ENCODE assay signal across 9 cellular contexts in genomic region chr10:70430489-70431445, GRCh38. TPM values are rescaled to one million over a fixed set of nuclear protein-coding genes. Genes with fewer than 3 reads are reported as not detected.
DNase-seq lines count a peak whose midpoint lies in the region; ATAC-seq, FAIRE-seq and TF ChIP-seq lines count a peak whose summit lies in the region.
"Had no signal": no experiment of that assay in that cellular context is flagged by ENCODE, and none has a peak within 500 bp of the region (broad histone marks: within the 10 kb centered on the region; RNA-seq: fewer than 3 reads in every experiment).

No MANE protein-coding gene starts in this region.

- H3K27me3 Mint-ChIP-seq in T-helper 17 cell: no peaks in the 10 kb centered on the region

- no peak for TF ChIP-seq POLR2A in ovary (IDR thresholded peaks at IDR 0.05)

- no peaks in the 10 kb centered on the region for H3K27me3 ChIP-seq in ovary

- H3K36me3 Mint-ChIP-seq in T-helper 17 cell (ENCODE audit: low read depth): peaks cover 3% of the 10 kb centered on the region

- peak overlapping the region; percentile 36 to 64 for H3K27ac ChIP-seq in ovary

- peaks cover 18% of the 10 kb centered on the region for H3K4me1 ChIP-seq in ovary (ENCODE audit: insufficient read depth)

- H3K36me3 ChIP-seq in ovary: no peaks in the 10 kb centered on the region

- TF ChIP-seq EP300 in ovary (IDR thresholded peaks at IDR 0.05): peak; percentile 62

- no peak overlapping the region for H3K4me3 Mint-ChIP-seq in T-helper 17 cell

- no peak overlapping the region for H3K4me3 ChIP-seq in AG10803 (ENCODE audit: low read length)
- no peak overlapping the region for H3K4me3 ChIP-seq in ovary

- 15 to 26% (median 23%) methylated on average over 6 of the region's 6 CpGs for WGBS in ovary, 3 donors

- TF ChIP-seq CTCF in AG10803 (conservative IDR thresholded peaks at IDR 0.05; ENCODE audit: low read length): no peak
- TF ChIP-seq CTCF in ovary (IDR thresholded peaks at IDR 0.05): peak in 1 of 3 donors; percentile 31
- TF ChIP-seq CTCF in D721Med (IDR thresholded peaks at IDR 0.05; ENCODE audit: insufficient read depth, missing control alignments): no peak

- H3K4me1 Mint-ChIP-seq in T-helper 17 cell: peaks cover 36% of the 10 kb centered on the region

- ATAC-seq in T-helper 17 cell: no peak
- no peak for ATAC-seq in HG02938 (IDR thresholded peaks at IDR 0.05; ENCODE audit: unreplicated experiment)
- no peak for ATAC-seq in HG02588 (IDR thresholded peaks at IDR 0.05; ENCODE audit: unreplicated experiment)

- H3K9me3 ChIP-seq in T-helper 17 cell (ENCODE audit: control insufficient read depth, low read length, poor library complexity, severe bottlenecking): no peaks in the 10 kb centered on the region
- no peaks in the 10 kb centered on the region for H3K9me3 ChIP-seq in ovary

- intact Hi-C loops in head of caudate nucleus (cut with DNase I) (no loop called here), ovary (cut with DNase I) (no loop called here)

- FAIRE-seq in D721Med (lab: Jason Lieb, UNC): no peak

- DNase-seq in AG10803 (ENCODE audit: low read depth) (peak; percentile 58), T-helper 17 cell (no peak), head of caudate nucleus (peak in 22 of 42 donors; percentile 15 to 69 (median 37)), ovary (peak; percentile 52 to 84 (median 70)), D721Med (ENCODE audit: insufficient read length, low spot score) (no peak), GDM1 (lab: John Stamatoyannopoulos, UW) (no peak)
- DNase-seq: NCI-H1092 had no signal

- peak overlapping the region; percentile 88 for H3K27ac Mint-ChIP-seq in T-helper 17 cell

RNA-seq across cellular contexts. Expression of gene NODAL, which starts 10.7 kb away (rescaled TPM):
- total RNA-seq in T-helper 17 cell (not detected), ovary (not detected)
- polyA plus RNA-seq in ovary: under 1 TPM in 1 of 2 donors, not detected in 1; 0.04 TPM

RNA-seq across cellular contexts. Expression of gene EIF4EBP2, which starts 26.8 kb away (rescaled TPM):
- total RNA-seq in T-helper 17 cell (10 to 100 TPM; 44.2 to 49.5 TPM), ovary (10 to 100 TPM; 46.3 to 99.2 (median 72.5) TPM)
- polyA plus RNA-seq in ovary: 10 to 100 TPM; 37.7 to 97.6 TPM

RNA-seq across cellular contexts. Expression of gene PALD1, which starts 47.8 kb away (rescaled TPM):
- total RNA-seq in T-helper 17 cell (under 1 TPM; 0.07 to 0.13 TPM), ovary (10 to 100 TPM in 2 of 7 donors, 1 to 10 TPM in 5; 3.3 to 10.5 (median 6.8) TPM)
- polyA plus RNA-seq in ovary: 1 to 10 TPM; 2.2 to 7.5 TPM

RNA-seq across cellular contexts. Expression of gene LRRC20, which starts 48.3 kb away (rescaled TPM):
- total RNA-seq in T-helper 17 cell: 1 to 10 TPM; 1.9 to 2.5 TPM
- 1 to 10 TPM; 2.1 to 9.4 (median 4.0) TPM for total RNA-seq in ovary
- 1 to 10 TPM; 4.9 to 6.2 TPM for polyA plus RNA-seq in ovary

Comparison
In these comparisons a context has a peak if more than half of its experiments do, and no peak if none do; other contexts are left out.
1. DNase-seq: peak in AG10803 (single experiment), head of caudate nucleus (22 of 42) and ovary (5 of 5); none in T-helper 17 cell (0 of 3), D721Med (single experiment) and GDM1 (single experiment).